In the genomic region with DNA sequence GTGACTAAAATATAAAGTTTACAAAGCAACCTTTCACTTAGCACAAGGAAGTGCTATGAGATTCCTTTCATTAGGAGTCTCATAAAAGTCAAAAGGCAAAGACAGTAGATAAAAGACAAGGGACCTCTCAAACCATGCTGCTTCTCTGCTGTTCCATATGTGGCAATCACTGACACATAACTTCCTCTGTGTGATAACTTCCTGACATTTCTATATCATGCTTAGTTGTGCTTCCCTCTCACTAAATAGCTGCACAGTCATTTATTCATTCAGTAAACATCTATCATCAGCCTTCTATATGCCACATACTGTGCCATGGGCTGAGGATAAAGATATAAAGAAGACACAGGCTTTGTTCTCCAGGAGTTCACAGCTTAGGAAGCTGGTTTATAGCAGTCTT, we compare ENCODE assay signal across 22 cellular contexts.
A peak's percentile ranks its signal among the peaks of the same experiment; 100 is the strongest.
DNase-seq lines count a peak whose midpoint lies in the region; ATAC-seq and TF ChIP-seq lines count a peak whose summit lies in the region.
"Had no signal": no experiment of that assay in that cellular context is flagged by ENCODE, and none has a peak within 500 bp of the region (broad histone marks: within the 10 kb centered on the region; RNA-seq: fewer than 3 reads in every experiment).

No MANE protein-coding gene starts in this region.

- H3K27ac ChIP-seq in mammary epithelial cell (ENCODE audit: insufficient read depth, low read depth, low read length): no peak overlapping the region
- no peak overlapping the region for H3K27ac ChIP-seq in brain microvascular endothelial cell
- H3K27ac ChIP-seq: dorsolateral prefrontal cortex, HL-60, left lung, thyroid gland had no signal

- no peak overlapping the region for H3K4me3 ChIP-seq in mammary epithelial cell (replicated peaks in 1 of 3; ENCODE audit: insufficient read depth in 1 of 3, low read depth in 2 of 3, low read length in 3 of 3)
- H3K4me3 ChIP-seq in brain microvascular endothelial cell (ENCODE audit: low read depth, low read length): no peak overlapping the region
- H3K4me3 ChIP-seq: dorsolateral prefrontal cortex, left lung, thyroid gland had no signal

- ATAC-seq in activated CD4-positive, CD25-positive, alpha-beta regulatory T cell treated with anti-CD3 and anti-CD28 coated beads, Interleukin-2, amount 50 U/mL, for 24 hours: no peak
- ATAC-seq: CD8-positive, alpha-beta T cell; left lung; naive thymus-derived CD8-positive, alpha-beta T cell had no signal

- no peaks in the 10 kb centered on the region for H3K9me3 ChIP-seq in mammary epithelial cell (replicated peaks; ENCODE audit: insufficient read depth, low read length)
- H3K9me3 ChIP-seq: left lung, thyroid gland had no signal

- no peak overlapping the region for H2AFZ ChIP-seq in mammary epithelial cell (ENCODE audit: low read depth, low read length)

- H3K9ac ChIP-seq in mammary epithelial cell (ENCODE audit: insufficient read depth, low read length): no peak overlapping the region

- CTCF ChIA-PET in MCF 10A (lab: Yijun Ruan, JAX): interaction anchor here (0.6 kb wide), 1 partner anchor 29 kb away, joined by 7 read pairs; no protein-coding TSS in a partner anchor
- CTCF ChIA-PET in mammary epithelial cell (lab: Charles Lee; ENCODE audit: low non-redundant PET): no interaction called here

- DNase-seq in MCF 10A (ENCODE audit: unreplicated experiment) (peak; percentile 16), mammary epithelial cell (no peak), RKO (ENCODE audit: low spot score) (peak; percentile 11), brain microvascular endothelial cell (peak; percentile 6), NCI-H510A treated with DMSO at 0.1 percent for 48 hours (lab: John Stamatoyannopoulos, UW) (no peak), middle frontal gyrus (ENCODE audit: extremely low spot score, low spot score) (no peak)
- DNase-seq in stimulated activated naive CD4-positive, alpha-beta T cell treated with Interleukin-2 at 50 U/mL for 16 hours (lab: John Stamatoyannopoulos, UW): no peak
- DNase-seq: activated CD8-positive, alpha-beta memory T cell treated with anti-CD3 and anti-CD28 coated beads for 24 hours; activated effector memory CD4-positive, alpha-beta T cell treated with anti-CD3 and anti-CD28 coated beads, Interleukin-2, amount 50 U/mL, for 16 hours; activated naive CD8-positive, alpha-beta T cell treated with anti-CD3 and anti-CD28 coated beads for 36 hours; CD8-positive, alpha-beta T cell; dorsolateral prefrontal cortex; left lung; midbrain; naive thymus-derived CD8-positive, alpha-beta T cell; NCI-H1092 treated with DMSO at 0.1 percent for 48 hours; NCI-H187 treated with DMSO at 0.1 percent for 48 hours; NCI-H2227 treated with DMSO at 0.1 percent for 48 hours; thyroid gland had no signal

- POLR2A ChIA-PET in MCF 10A (lab: Yijun Ruan, JAX): interaction anchor here (0.6 kb wide), 1 partner anchor 56 kb away, joined by 3 read pairs; no protein-coding TSS in a partner anchor

- in situ Hi-C loops in mammary epithelial cell (cut with MboI; ENCODE audit: low sequenced_read_pairs in 2 of 2) (no loop called here), brain microvascular endothelial cell (cut with HindIII; ENCODE audit: low pct_ligation_motif_present, low sequenced_read_pairs) (no loop called here)

- intact Hi-C loops in MCF 10A (cut with micrococcal nuclease) (no loop called here), mammary epithelial cell (cut with micrococcal nuclease) (no loop called here)

- dilution Hi-C loops in mammary epithelial cell (cut with HindIII; ENCODE audit: low sequenced_read_pairs): no loop called here

- H3K36me3 ChIP-seq in mammary epithelial cell (ENCODE audit: insufficient read depth, low read length) (no peaks in the 10 kb centered on the region), brain microvascular endothelial cell (replicated peaks) (no peaks in the 10 kb centered on the region)
- H3K36me3 ChIP-seq: left lung, thyroid gland had no signal

- H3K4me1 ChIP-seq in mammary epithelial cell (ENCODE audit: insufficient read depth, low read length): no peaks in the 10 kb centered on the region
- H3K4me1 ChIP-seq: left lung, thyroid gland had no signal

- BruUV-seq in MCF 10A (replicated peaks; lab: Mats Ljungman, UMichigan) (no TSS peak), mammary epithelial cell (replicated peaks; lab: Mats Ljungman, UMichigan) (no TSS peak)

- H3K36me3 Mint-ChIP-seq in MCF 10A (ENCODE audit: insufficient read depth, unreplicated experiment): no peaks in the 10 kb centered on the region
- H3K36me3 Mint-ChIP-seq: activated naive CD8-positive, alpha-beta T cell treated with anti-CD3 and anti-CD28 coated beads for 36 hours; CD8-positive, alpha-beta T cell; naive thymus-derived CD8-positive, alpha-beta T cell had no signal

- H3K4me1 Mint-ChIP-seq in MCF 10A (ENCODE audit: insufficient read depth, unreplicated experiment): no peaks in the 10 kb centered on the region
- H3K4me1 Mint-ChIP-seq: activated naive CD8-positive, alpha-beta T cell treated with anti-CD3 and anti-CD28 coated beads for 36 hours; naive thymus-derived CD8-positive, alpha-beta T cell had no signal

- no peaks in the 10 kb centered on the region for H4K20me1 ChIP-seq in mammary epithelial cell (ENCODE audit: insufficient read depth, low read length)

- H3K27me3 ChIP-seq in mammary epithelial cell (ENCODE audit: insufficient read depth, low read length): peaks cover 3% of the 10 kb centered on the region
- no peaks in the 10 kb centered on the region for H3K27me3 ChIP-seq in brain microvascular endothelial cell (replicated peaks)
- H3K27me3 ChIP-seq: dorsolateral prefrontal cortex, left lung, thyroid gland had no signal

- H3K27ac Mint-ChIP-seq in MCF 10A (ENCODE audit: low read depth, unreplicated experiment): no peak overlapping the region
- H3K27ac Mint-ChIP-seq: activated naive CD8-positive, alpha-beta T cell treated with anti-CD3 and anti-CD28 coated beads for 36 hours; CD8-positive, alpha-beta T cell; naive thymus-derived CD8-positive, alpha-beta T cell; stimulated activated naive CD8-positive, alpha-beta T cell treated with anti-CD3 and anti-CD28 coated beads, Interleukin-15, Interleukin-2, amounts not matched to agents 100 ng/mL and 50 ng/mL, for 24 hours had no signal

- H3K27me3 Mint-ChIP-seq in MCF 10A (ENCODE audit: insufficient read depth, unreplicated experiment): no peaks in the 10 kb centered on the region
- H3K27me3 Mint-ChIP-seq: activated naive CD8-positive, alpha-beta T cell treated with anti-CD3 and anti-CD28 coated beads for 36 hours; stimulated activated naive CD8-positive, alpha-beta T cell treated with anti-CD3 and anti-CD28 coated beads, Interleukin-15, Interleukin-2, amounts not matched to agents 100 ng/mL and 50 ng/mL, for 24 hours had no signal

- TF ChIP-seq CTCF in MCF 10A (IDR thresholded peaks at IDR 0.05; ENCODE audit: unreplicated experiment) (no peak), mammary epithelial cell (conservative IDR thresholded peaks at IDR 0.05 in 1 of 2, IDR thresholded peaks at IDR 0.05 in 1 of 2; ENCODE audit: extremely low read depth in 1 of 2, insufficient read depth in 1 of 2, low read depth in 1 of 2, low read length in 2 of 2) (no peak), brain microvascular endothelial cell (IDR thresholded peaks at IDR 0.05; ENCODE audit: low read depth, low read length, missing control alignments) (no peak)

- H3K79me2 ChIP-seq in mammary epithelial cell (ENCODE audit: insufficient read depth, low read length): no peaks in the 10 kb centered on the region

- no peaks in the 10 kb centered on the region for H3K9me3 Mint-ChIP-seq in MCF 10A (ENCODE audit: unreplicated experiment)
- H3K9me3 Mint-ChIP-seq: CD8-positive, alpha-beta T cell; stimulated activated naive CD8-positive, alpha-beta T cell treated with anti-CD3 and anti-CD28 coated beads, Interleukin-15, Interleukin-2, amounts not matched to agents 100 ng/mL and 50 ng/mL, for 24 hours had no signal

- H3K4me2 ChIP-seq in mammary epithelial cell (ENCODE audit: insufficient read depth, low read depth, low read length): no peak overlapping the region

- H3K4me3 Mint-ChIP-seq in MCF 10A (ENCODE audit: unreplicated experiment): no peak overlapping the region
- H3K4me3 Mint-ChIP-seq: activated naive CD8-positive, alpha-beta T cell treated with anti-CD3 and anti-CD28 coated beads for 36 hours; CD8-positive, alpha-beta T cell; naive thymus-derived CD8-positive, alpha-beta T cell; stimulated activated naive CD8-positive, alpha-beta T cell treated with anti-CD3 and anti-CD28 coated beads, Interleukin-15, Interleukin-2, amounts not matched to agents 100 ng/mL and 50 ng/mL, for 24 hours had no signal

Comparison
In these comparisons a context has a peak if more than half of its experiments do, and no peak if none do; other contexts are left out.
1. DNase-seq: peak in MCF 10A (single experiment), RKO (single experiment) and brain microvascular endothelial cell (single experiment); none in mammary epithelial cell (single experiment), stimulated activated naive CD4-positive, alpha-beta T cell treated with Interleukin-2 at 50 U/mL for 16 hours (single experiment), NCI-H510A treated with DMSO at 0.1 percent for 48 hours (single experiment) and middle frontal gyrus (single experiment).